Comparison of ENCODE assay signal across 1 cellular context in the genomic region with DNA sequence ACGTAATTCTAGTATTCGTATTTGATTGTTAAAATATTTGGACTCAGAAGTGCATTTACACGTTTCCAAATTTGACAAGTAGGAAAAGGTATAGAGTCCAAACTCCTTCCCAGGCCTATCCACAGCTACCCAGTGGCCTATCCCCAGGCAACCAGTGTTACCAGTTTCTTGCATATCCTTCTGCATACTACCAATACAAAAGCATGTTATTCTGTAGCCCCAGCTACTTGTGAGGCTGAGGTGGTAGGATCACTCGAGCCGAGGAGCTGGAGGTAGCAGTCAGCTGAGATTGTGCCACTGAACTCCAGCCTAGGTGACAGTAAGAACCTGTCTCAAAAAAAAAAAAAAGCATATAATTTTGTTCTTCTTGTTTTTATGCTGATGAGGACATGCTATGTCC.
TF ChIP-seq lines count a peak whose summit lies in the region.

No MANE protein-coding gene starts in this region.

TF ChIP-seq in WTC11, 78 proteins besides CTCF, POLR2A, EP300 and RAD21 (continued from another document):
- TF ChIP-seq, protein P1, sequence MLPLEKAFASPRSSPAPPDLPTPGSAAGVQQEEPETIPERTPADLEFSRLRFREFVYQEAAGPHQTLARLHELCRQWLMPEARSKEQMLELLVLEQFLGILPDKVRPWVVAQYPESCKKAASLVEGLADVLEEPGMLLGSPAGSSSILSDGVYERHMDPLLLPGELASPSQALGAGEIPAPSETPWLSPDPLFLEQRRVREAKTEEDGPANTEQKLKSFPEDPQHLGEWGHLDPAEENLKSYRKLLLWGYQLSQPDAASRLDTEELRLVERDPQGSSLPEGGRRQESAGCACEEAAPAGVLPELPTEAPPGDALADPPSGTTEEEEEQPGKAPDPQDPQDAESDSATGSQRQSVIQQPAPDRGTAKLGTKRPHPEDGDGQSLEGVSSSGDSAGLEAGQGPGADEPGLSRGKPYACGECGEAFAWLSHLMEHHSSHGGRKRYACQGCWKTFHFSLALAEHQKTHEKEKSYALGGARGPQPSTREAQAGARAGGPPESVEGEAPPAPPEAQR (CRISPR knock-in tag; IDR thresholded peaks at IDR 0.05), result no peak
- TF ChIP-seq, protein P2, sequence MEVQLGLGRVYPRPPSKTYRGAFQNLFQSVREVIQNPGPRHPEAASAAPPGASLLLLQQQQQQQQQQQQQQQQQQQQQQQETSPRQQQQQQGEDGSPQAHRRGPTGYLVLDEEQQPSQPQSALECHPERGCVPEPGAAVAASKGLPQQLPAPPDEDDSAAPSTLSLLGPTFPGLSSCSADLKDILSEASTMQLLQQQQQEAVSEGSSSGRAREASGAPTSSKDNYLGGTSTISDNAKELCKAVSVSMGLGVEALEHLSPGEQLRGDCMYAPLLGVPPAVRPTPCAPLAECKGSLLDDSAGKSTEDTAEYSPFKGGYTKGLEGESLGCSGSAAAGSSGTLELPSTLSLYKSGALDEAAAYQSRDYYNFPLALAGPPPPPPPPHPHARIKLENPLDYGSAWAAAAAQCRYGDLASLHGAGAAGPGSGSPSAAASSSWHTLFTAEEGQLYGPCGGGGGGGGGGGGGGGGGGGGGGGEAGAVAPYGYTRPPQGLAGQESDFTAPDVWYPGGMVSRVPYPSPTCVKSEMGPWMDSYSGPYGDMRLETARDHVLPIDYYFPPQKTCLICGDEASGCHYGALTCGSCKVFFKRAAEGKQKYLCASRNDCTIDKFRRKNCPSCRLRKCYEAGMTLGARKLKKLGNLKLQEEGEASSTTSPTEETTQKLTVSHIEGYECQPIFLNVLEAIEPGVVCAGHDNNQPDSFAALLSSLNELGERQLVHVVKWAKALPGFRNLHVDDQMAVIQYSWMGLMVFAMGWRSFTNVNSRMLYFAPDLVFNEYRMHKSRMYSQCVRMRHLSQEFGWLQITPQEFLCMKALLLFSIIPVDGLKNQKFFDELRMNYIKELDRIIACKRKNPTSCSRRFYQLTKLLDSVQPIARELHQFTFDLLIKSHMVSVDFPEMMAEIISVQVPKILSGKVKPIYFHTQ (CRISPR knock-in tag; IDR thresholded peaks at IDR 0.05), result no peak
